In the genomic region with DNA sequence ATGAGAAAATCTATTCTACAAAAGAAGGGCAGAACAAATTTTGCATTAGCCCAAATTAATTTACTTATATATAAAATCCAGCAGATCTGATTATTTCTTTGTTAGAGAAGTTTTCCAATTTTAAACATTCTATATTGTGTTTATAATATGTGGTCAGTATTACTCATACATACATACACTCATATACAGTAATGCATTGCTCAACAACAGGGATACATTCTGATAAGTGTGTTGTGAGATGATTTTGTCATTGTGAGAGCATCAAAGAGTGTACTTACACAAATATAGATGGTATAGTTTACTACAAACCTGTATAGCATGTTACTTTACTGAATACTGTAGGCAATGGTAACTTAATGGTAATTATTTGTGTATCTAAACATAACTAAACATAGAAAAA, we compare ENCODE assay signal across 16 cellular contexts.
A peak's percentile ranks its signal among the peaks of the same experiment; 100 is the strongest.
DNase-seq lines count a peak whose midpoint lies in the region; ATAC-seq and TF ChIP-seq lines count a peak whose summit lies in the region.
"Had no signal": no experiment of that assay in that cellular context is flagged by ENCODE, and none has a peak within 500 bp of the region (broad histone marks: within the 10 kb centered on the region; RNA-seq: fewer than 3 reads in every experiment).

No MANE protein-coding gene starts in this region.

- no peak overlapping the region for H2AFZ ChIP-seq in mammary epithelial cell (ENCODE audit: low read depth, low read length)

- no peak overlapping the region for H3K4me3 Mint-ChIP-seq in MCF 10A (ENCODE audit: unreplicated experiment)
- H3K4me3 Mint-ChIP-seq in natural killer cell treated with Interleukin-12 subunit alpha and Interleukin-12 subunit beta and Interleukin-15 and Interleukin-18, amount 100 ng/mL, for 72 hours = no peak overlapping the region
- H3K4me3 Mint-ChIP-seq: CD14-positive monocyte; CD4-positive, alpha-beta memory T cell; H9 had no signal

- BruUV-seq in MCF 10A (replicated peaks; lab: Mats Ljungman, UMichigan) (no TSS peak), mammary epithelial cell (replicated peaks; lab: Mats Ljungman, UMichigan) (no TSS peak)

- no peak overlapping the region for H3K4me3 ChIP-seq in mammary epithelial cell (replicated peaks in 1 of 3; ENCODE audit: insufficient read depth in 1 of 3, low read depth in 2 of 3, low read length in 3 of 3)
- no peak overlapping the region for H3K4me3 ChIP-seq in RWPE2 (ENCODE audit: severe bottlenecking)
- H3K4me3 ChIP-seq in fibroblast of mammary gland (ENCODE audit: control insufficient read depth, low read depth, low read length) = no peak overlapping the region
- H3K4me3 ChIP-seq: A549, BLaER1, GM12878 had no signal

- DNase-seq in MCF 10A (ENCODE audit: unreplicated experiment) = peak; percentile 11
- DNase-seq in mammary epithelial cell = no peak
- no peak for DNase-seq in RWPE2 (ENCODE audit: low spot score)
- peak; percentile 8 for DNase-seq in fibroblast of mammary gland (ENCODE audit: low read depth)
- no peak for DNase-seq in natural killer cell treated with Interleukin-12 subunit alpha and Interleukin-12 subunit beta and Interleukin-15 and Interleukin-18, amount 100 ng/mL, for 72 hours (ENCODE audit: low spot score)
- DNase-seq in medulla oblongata (ENCODE audit: extremely low spot score) = no peak
- no peak for DNase-seq in NCI-H1436 treated with DMSO at 0.1 percent for 48 hours (lab: John Stamatoyannopoulos, UW)
- DNase-seq: CD4-positive, alpha-beta memory T cell; DMS79 treated with DMSO at 0.1 percent for 48 hours; H9 had no signal

- H3K27ac Mint-ChIP-seq in MCF 10A (ENCODE audit: low read depth, unreplicated experiment) = no peak overlapping the region
- no peak overlapping the region for H3K27ac Mint-ChIP-seq in natural killer cell treated with Interleukin-12 subunit alpha and Interleukin-12 subunit beta and Interleukin-15 and Interleukin-18, amount 100 ng/mL, for 72 hours
- H3K27ac Mint-ChIP-seq: CD14-positive monocyte; CD4-positive, alpha-beta memory T cell; H9 had no signal

- no peaks in the 10 kb centered on the region for H3K79me2 ChIP-seq in mammary epithelial cell (ENCODE audit: insufficient read depth, low read length)

- TF ChIP-seq CTCF in MCF 10A (IDR thresholded peaks at IDR 0.05; ENCODE audit: unreplicated experiment) = no peak
- no peak for TF ChIP-seq CTCF in mammary epithelial cell (conservative IDR thresholded peaks at IDR 0.05 in 1 of 2, IDR thresholded peaks at IDR 0.05 in 1 of 2; ENCODE audit: extremely low read depth in 1 of 2, insufficient read depth in 1 of 2, low read depth in 1 of 2, low read length in 2 of 2)
- no peak for TF ChIP-seq CTCF in RWPE2 (IDR thresholded peaks at IDR 0.05; ENCODE audit: poor library complexity, severe bottlenecking)
- no peak for TF ChIP-seq CTCF in fibroblast of mammary gland (conservative IDR thresholded peaks at IDR 0.05; ENCODE audit: control insufficient read depth, insufficient read depth, low read depth, low read length)

- H3K27ac ChIP-seq in mammary epithelial cell (ENCODE audit: insufficient read depth, low read depth, low read length) (no peak overlapping the region), RWPE2 (ENCODE audit: poor library complexity, severe bottlenecking) (no peak overlapping the region)
- H3K27ac ChIP-seq: 22Rv1, A549, BLaER1 had no signal

- POLR2A ChIA-PET in MCF 10A (lab: Yijun Ruan, JAX) = no interaction called here

- peak; percentile 66; the same call in 2 of the 3 replicates for ATAC-seq in RWPE2 (ENCODE audit: low read depth)
- ATAC-seq in natural killer cell treated with Interleukin-12 subunit alpha and Interleukin-12 subunit beta and Interleukin-15 and Interleukin-18, amount 100 ng/mL, for 72 hours = no peak
- no peak for ATAC-seq in GM21526 (IDR thresholded peaks at IDR 0.05; ENCODE audit: low FRiP score, unreplicated experiment)
- ATAC-seq: A549, GM12878 had no signal

- H3K36me3 ChIP-seq in mammary epithelial cell (ENCODE audit: insufficient read depth, low read length) = no peaks in the 10 kb centered on the region
- no peaks in the 10 kb centered on the region for H3K36me3 ChIP-seq in RWPE2 (ENCODE audit: low read depth)
- H3K36me3 ChIP-seq: BLaER1 had no signal

- no peaks in the 10 kb centered on the region for H3K36me3 Mint-ChIP-seq in MCF 10A (ENCODE audit: insufficient read depth, unreplicated experiment)
- no peaks in the 10 kb centered on the region for H3K36me3 Mint-ChIP-seq in natural killer cell treated with Interleukin-12 subunit alpha and Interleukin-12 subunit beta and Interleukin-15 and Interleukin-18, amount 100 ng/mL, for 72 hours
- H3K36me3 Mint-ChIP-seq: CD14-positive monocyte; CD4-positive, alpha-beta memory T cell had no signal

- H3K27me3 ChIP-seq in mammary epithelial cell (ENCODE audit: insufficient read depth, low read length) (peaks cover 2% of the 10 kb centered on the region), RWPE2 (ENCODE audit: insufficient read depth, poor library complexity, severe bottlenecking) (no peaks in the 10 kb centered on the region)
- H3K27me3 ChIP-seq: BLaER1 had no signal

- dilution Hi-C loops in mammary epithelial cell (cut with HindIII; ENCODE audit: low sequenced_read_pairs) = no loop called here

- no peak overlapping the region for H3K4me2 ChIP-seq in mammary epithelial cell (ENCODE audit: insufficient read depth, low read depth, low read length)
- H3K4me2 ChIP-seq: A549, BLaER1 had no signal

- H3K27me3 Mint-ChIP-seq in MCF 10A (ENCODE audit: insufficient read depth, unreplicated experiment) = no peaks in the 10 kb centered on the region
- no peaks in the 10 kb centered on the region for H3K27me3 Mint-ChIP-seq in natural killer cell treated with Interleukin-12 subunit alpha and Interleukin-12 subunit beta and Interleukin-15 and Interleukin-18, amount 100 ng/mL, for 72 hours
- H3K27me3 Mint-ChIP-seq: CD4-positive, alpha-beta memory T cell had no signal

- H4K20me1 ChIP-seq in mammary epithelial cell (ENCODE audit: insufficient read depth, low read length) = no peaks in the 10 kb centered on the region
- H4K20me1 ChIP-seq: BLaER1 had no signal

- in situ Hi-C loops in mammary epithelial cell (cut with MboI; ENCODE audit: low sequenced_read_pairs in 2 of 2) = no loop called here

- no peak overlapping the region for H3K9ac ChIP-seq in mammary epithelial cell (ENCODE audit: insufficient read depth, low read length)
- H3K9ac ChIP-seq: BLaER1 had no signal

- intact Hi-C loops in MCF 10A (cut with micrococcal nuclease) = no loop called here
- intact Hi-C loops in mammary epithelial cell (cut with micrococcal nuclease) = no loop called here

- peaks cover 13% of the 10 kb centered on the region for H3K4me1 Mint-ChIP-seq in MCF 10A (ENCODE audit: insufficient read depth, unreplicated experiment)
- no peaks in the 10 kb centered on the region for H3K4me1 Mint-ChIP-seq in natural killer cell treated with Interleukin-12 subunit alpha and Interleukin-12 subunit beta and Interleukin-15 and Interleukin-18, amount 100 ng/mL, for 72 hours (ENCODE audit: low read depth in 2 of 2)
- H3K4me1 Mint-ChIP-seq: CD14-positive monocyte; CD4-positive, alpha-beta memory T cell had no signal

- CTCF ChIA-PET in MCF 10A (lab: Yijun Ruan, JAX) = no interaction called here
- CTCF ChIA-PET in mammary epithelial cell (lab: Charles Lee; ENCODE audit: low non-redundant PET) = no interaction called here

- H3K4me1 ChIP-seq in mammary epithelial cell (ENCODE audit: insufficient read depth, low read length) (no peaks in the 10 kb centered on the region), RWPE2 (ENCODE audit: insufficient read depth, poor library complexity, severe bottlenecking) (peaks cover 6% of the 10 kb centered on the region)
- H3K4me1 ChIP-seq: A549 had no signal

- no peaks in the 10 kb centered on the region for H3K9me3 Mint-ChIP-seq in MCF 10A (ENCODE audit: unreplicated experiment)
- peaks cover 6% of the 10 kb centered on the region for H3K9me3 Mint-ChIP-seq in natural killer cell treated with Interleukin-12 subunit alpha and Interleukin-12 subunit beta and Interleukin-15 and Interleukin-18, amount 100 ng/mL, for 72 hours
- H3K9me3 Mint-ChIP-seq: H9 had no signal

- H3K9me3 ChIP-seq in mammary epithelial cell (replicated peaks; ENCODE audit: insufficient read depth, low read length) = no peaks in the 10 kb centered on the region
- H3K9me3 ChIP-seq in RWPE2 (ENCODE audit: severe bottlenecking) = no peaks in the 10 kb centered on the region
- H3K9me3 ChIP-seq: A549, BLaER1 had no signal

Comparison
In these comparisons a context has a peak if more than half of its experiments do, and no peak if none do; other contexts are left out.
1. DNase-seq: peak in MCF 10A (single experiment) and fibroblast of mammary gland (single experiment); none in mammary epithelial cell (single experiment), RWPE2 (single experiment), natural killer cell treated with Interleukin-12 subunit alpha and Interleukin-12 subunit beta and Interleukin-15 and Interleukin-18, amount 100 ng/mL, for 72 hours (single experiment), medulla oblongata (single experiment) and NCI-H1436 treated with DMSO at 0.1 percent for 48 hours (single experiment).